ENCODE assay signal across 7 cellular contexts in the genomic region with DNA sequence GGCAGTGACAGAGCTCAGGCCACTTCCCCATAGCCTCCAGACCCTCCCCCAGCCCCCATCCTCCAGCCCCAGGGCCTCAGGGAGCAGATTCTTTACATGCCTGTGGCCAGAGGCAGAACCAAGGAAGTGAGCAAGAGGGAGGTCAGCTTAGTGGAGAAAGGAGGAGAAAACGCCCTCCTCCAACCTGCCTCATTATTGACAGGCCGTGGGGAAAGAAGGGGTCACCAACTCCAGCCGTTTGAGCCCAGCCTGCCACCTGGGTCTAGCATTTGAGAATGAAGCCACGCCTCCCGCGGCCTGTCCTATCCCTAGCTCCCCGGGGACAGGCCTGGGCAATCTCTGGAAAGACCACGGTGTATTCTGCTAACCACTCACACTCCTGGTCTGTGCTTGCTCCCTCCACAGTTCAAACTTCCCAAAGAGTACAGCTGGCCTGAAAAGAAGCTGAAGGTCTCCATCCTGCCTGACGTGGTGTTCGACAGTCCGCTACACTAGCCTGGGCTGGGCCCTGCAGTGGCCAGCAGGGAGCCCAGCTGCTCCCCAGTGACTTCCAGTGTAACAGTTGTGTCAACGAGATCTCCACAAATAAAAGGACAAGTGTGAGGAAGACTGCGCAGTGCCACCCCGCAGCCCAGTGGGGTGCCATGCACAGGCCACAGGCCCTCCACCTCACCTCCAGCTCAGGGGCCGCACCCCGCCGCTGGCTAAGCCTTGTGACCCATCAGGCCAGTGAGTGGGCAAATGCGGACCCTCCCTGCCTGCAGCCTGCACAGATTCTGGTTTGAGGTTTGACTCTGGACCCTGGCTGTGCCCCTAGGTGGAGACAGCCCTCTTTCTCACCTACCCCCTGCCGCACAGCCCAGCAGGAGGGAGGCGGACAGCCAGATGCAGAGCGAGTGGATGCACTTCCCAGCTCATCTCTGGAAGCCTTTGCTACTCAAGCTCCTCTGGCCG. TPM values are rescaled to one million over a fixed set of nuclear protein-coding genes. Genes with fewer than 3 reads are reported as not detected.
DNase-seq lines count a peak whose midpoint lies in the region; ATAC-seq and TF ChIP-seq lines count a peak whose summit lies in the region.

No MANE protein-coding gene starts in this region.

- H3K4me3 ChIP-seq in HUES6 (ENCODE audit: low read depth, low read length) (0 out of 2 replicates have a peak overlapping the region, but pooled peaks have one; percentile 4), kidney epithelial cell (ENCODE audit: low read depth, low read length) (no peak overlapping the region)
- no peak overlapping the region for H3K4me3 ChIP-seq in naive thymus-derived CD4-positive, alpha-beta T cell (ENCODE audit: low read length)

- H3K36me3 ChIP-seq in HUES6 (ENCODE audit: control insufficient read depth, insufficient read depth, low read length) (no peaks in the 10 kb centered on the region), kidney epithelial cell (ENCODE audit: control insufficient read depth, insufficient read depth, low read length) (no peaks in the 10 kb centered on the region)
- H3K36me3 ChIP-seq in naive thymus-derived CD4-positive, alpha-beta T cell (ENCODE audit: control insufficient read depth in 2 of 3, insufficient read depth in 3 of 3, low read length in 3 of 3), result peaks cover 0 to 29% (median 0%) of the 10 kb centered on the region in 3 experiments

- peak overlapping the region; percentile 11 to 100 (median 98) for H3K27ac Mint-ChIP-seq in brain
- H3K27ac Mint-ChIP-seq in type B pancreatic cell, result peak overlapping the region; percentile 12
- peak overlapping the region in 1 of 9 donors; percentile 75 for H3K27ac Mint-ChIP-seq in naive thymus-derived CD4-positive, alpha-beta T cell

- H3K27me3 Mint-ChIP-seq in brain (no peaks in the 10 kb centered on the region), type B pancreatic cell (no peaks in the 10 kb centered on the region)
- no peaks in the 10 kb centered on the region for H3K27me3 Mint-ChIP-seq in naive thymus-derived CD4-positive, alpha-beta T cell

- POLR2A ChIA-PET in naive thymus-derived CD4-positive, alpha-beta T cell (lab: Charles Lee), result interaction anchor here (0.6 to 1.5 kb wide), 4 partner anchors 12 to 139 kb away, joined by 3 to 4 read pairs (median 3); no protein-coding TSS in a partner anchor

- CTCF ChIA-PET in naive thymus-derived CD4-positive, alpha-beta T cell (lab: Charles Lee), result no interaction called here

- H3K4me3 Mint-ChIP-seq in brain (no peak overlapping the region), type B pancreatic cell (no peak overlapping the region)
- no peak overlapping the region for H3K4me3 Mint-ChIP-seq in naive thymus-derived CD4-positive, alpha-beta T cell

- peak overlapping the region; percentile 60 for H3K9ac ChIP-seq in HUES6 (ENCODE audit: low read length)

- H3K4me1 Mint-ChIP-seq in brain (peaks cover 100% of the 10 kb centered on the region), type B pancreatic cell (ENCODE audit: unreplicated experiment) (peaks cover 57% of the 10 kb centered on the region)
- H3K4me1 Mint-ChIP-seq in naive thymus-derived CD4-positive, alpha-beta T cell, result peaks cover 24 to 33% (median 25%) of the 10 kb centered on the region in 7 donors

- H3K27ac ChIP-seq in HUES6 (ENCODE audit: low read depth, low read length), result peak overlapping the region; percentile 89
- H3K27ac ChIP-seq in naive thymus-derived CD4-positive, alpha-beta T cell (ENCODE audit: low read depth, low read length), result no peak overlapping the region

- H3K4me1 ChIP-seq in HUES6 (ENCODE audit: control insufficient read depth, insufficient read depth, low read length), result peaks cover 83% of the 10 kb centered on the region
- H3K4me1 ChIP-seq in naive thymus-derived CD4-positive, alpha-beta T cell (ENCODE audit: control insufficient read depth in 2 of 2, insufficient read depth in 2 of 2, low read length in 2 of 2), result peaks cover 5 to 24% of the 10 kb centered on the region in 2 donors

- no peak for ATAC-seq in HG02588 (IDR thresholded peaks at IDR 0.05; ENCODE audit: unreplicated experiment)
- no peak for ATAC-seq in naive thymus-derived CD4-positive, alpha-beta T cell
- ATAC-seq in GM21515 (IDR thresholded peaks at IDR 0.05; ENCODE audit: unreplicated experiment), result no peak

- H3K27me3 ChIP-seq in HUES6 (ENCODE audit: control insufficient read depth, insufficient read depth, low read length), result no peaks in the 10 kb centered on the region
- H3K27me3 ChIP-seq in kidney epithelial cell (ENCODE audit: control insufficient read depth, insufficient read depth, low read length), result no peaks in the 10 kb centered on the region
- H3K27me3 ChIP-seq in naive thymus-derived CD4-positive, alpha-beta T cell (ENCODE audit: control insufficient read depth in 2 of 2, insufficient read depth in 2 of 2, low read length in 2 of 2), result no peaks in the 10 kb centered on the region

- TF ChIP-seq CTCF in brain (conservative IDR thresholded peaks at IDR 0.05) (no peak), kidney epithelial cell (IDR thresholded peaks at IDR 0.05; ENCODE audit: insufficient read depth, low read length, poor library complexity, severe bottlenecking) (no peak), type B pancreatic cell (conservative IDR thresholded peaks at IDR 0.05) (no peak)

- H3K36me3 Mint-ChIP-seq in brain (peaks cover 4% of the 10 kb centered on the region), type B pancreatic cell (peaks cover 5% of the 10 kb centered on the region)
- peaks cover 0 to 8% (median 0%) of the 10 kb centered on the region in 5 donors for H3K36me3 Mint-ChIP-seq in naive thymus-derived CD4-positive, alpha-beta T cell

- DNase-seq in kidney epithelial cell (ENCODE audit: low read depth) (peak; percentile 95), type B pancreatic cell (ENCODE audit: extremely low spot score, unreplicated experiment) (no peak)
- no peak for DNase-seq in naive thymus-derived CD4-positive, alpha-beta T cell

- intact Hi-C loops in naive thymus-derived CD4-positive, alpha-beta T cell (cut with micrococcal nuclease), result no loop called here

- H3K9me3 Mint-ChIP-seq in brain (no peaks in the 10 kb centered on the region), type B pancreatic cell (no peaks in the 10 kb centered on the region)
- peaks cover 0 to under 1% (median 0%) of the 10 kb centered on the region in 11 donors for H3K9me3 Mint-ChIP-seq in naive thymus-derived CD4-positive, alpha-beta T cell

- no peaks in the 10 kb centered on the region for H3K9me3 ChIP-seq in HUES6 (ENCODE audit: control insufficient read depth, insufficient read depth, low read depth, low read length)
- no peaks in the 10 kb centered on the region for H3K9me3 ChIP-seq in naive thymus-derived CD4-positive, alpha-beta T cell (ENCODE audit: control insufficient read depth in 2 of 3, low read length in 3 of 3)

RNA-seq across cellular contexts. Expression of gene TRIM8, which starts 14.3 kb away (rescaled TPM):
- 97.4 TPM for polyA plus RNA-seq in brain (ENCODE audit: insufficient read depth, low read depth, low replicate concordance)
- total RNA-seq in kidney epithelial cell (393 and 426 TPM in 2 replicates), type B pancreatic cell (ENCODE audit: low replicate concordance) (81.6 and 124 TPM in 2 replicates)
- total RNA-seq in naive thymus-derived CD4-positive, alpha-beta T cell, result 10 to 100 TPM; 55.2 to 88.7 (median 59.1) TPM
- 10 to 100 TPM; 23.9 to 50.5 TPM for polyA plus RNA-seq in naive thymus-derived CD4-positive, alpha-beta T cell
